Comparison of ENCODE assay signal across 1 cellular context in genomic region chr5:159448-160172, GRCh38.
TF ChIP-seq lines count a peak whose summit lies in the region.

No MANE protein-coding gene starts in this region.

TF ChIP-seq in GM23338, 12 proteins besides CTCF, POLR2A, EP300 and RAD21 (continued from another document):
- TF ChIP-seq, protein P1, sequence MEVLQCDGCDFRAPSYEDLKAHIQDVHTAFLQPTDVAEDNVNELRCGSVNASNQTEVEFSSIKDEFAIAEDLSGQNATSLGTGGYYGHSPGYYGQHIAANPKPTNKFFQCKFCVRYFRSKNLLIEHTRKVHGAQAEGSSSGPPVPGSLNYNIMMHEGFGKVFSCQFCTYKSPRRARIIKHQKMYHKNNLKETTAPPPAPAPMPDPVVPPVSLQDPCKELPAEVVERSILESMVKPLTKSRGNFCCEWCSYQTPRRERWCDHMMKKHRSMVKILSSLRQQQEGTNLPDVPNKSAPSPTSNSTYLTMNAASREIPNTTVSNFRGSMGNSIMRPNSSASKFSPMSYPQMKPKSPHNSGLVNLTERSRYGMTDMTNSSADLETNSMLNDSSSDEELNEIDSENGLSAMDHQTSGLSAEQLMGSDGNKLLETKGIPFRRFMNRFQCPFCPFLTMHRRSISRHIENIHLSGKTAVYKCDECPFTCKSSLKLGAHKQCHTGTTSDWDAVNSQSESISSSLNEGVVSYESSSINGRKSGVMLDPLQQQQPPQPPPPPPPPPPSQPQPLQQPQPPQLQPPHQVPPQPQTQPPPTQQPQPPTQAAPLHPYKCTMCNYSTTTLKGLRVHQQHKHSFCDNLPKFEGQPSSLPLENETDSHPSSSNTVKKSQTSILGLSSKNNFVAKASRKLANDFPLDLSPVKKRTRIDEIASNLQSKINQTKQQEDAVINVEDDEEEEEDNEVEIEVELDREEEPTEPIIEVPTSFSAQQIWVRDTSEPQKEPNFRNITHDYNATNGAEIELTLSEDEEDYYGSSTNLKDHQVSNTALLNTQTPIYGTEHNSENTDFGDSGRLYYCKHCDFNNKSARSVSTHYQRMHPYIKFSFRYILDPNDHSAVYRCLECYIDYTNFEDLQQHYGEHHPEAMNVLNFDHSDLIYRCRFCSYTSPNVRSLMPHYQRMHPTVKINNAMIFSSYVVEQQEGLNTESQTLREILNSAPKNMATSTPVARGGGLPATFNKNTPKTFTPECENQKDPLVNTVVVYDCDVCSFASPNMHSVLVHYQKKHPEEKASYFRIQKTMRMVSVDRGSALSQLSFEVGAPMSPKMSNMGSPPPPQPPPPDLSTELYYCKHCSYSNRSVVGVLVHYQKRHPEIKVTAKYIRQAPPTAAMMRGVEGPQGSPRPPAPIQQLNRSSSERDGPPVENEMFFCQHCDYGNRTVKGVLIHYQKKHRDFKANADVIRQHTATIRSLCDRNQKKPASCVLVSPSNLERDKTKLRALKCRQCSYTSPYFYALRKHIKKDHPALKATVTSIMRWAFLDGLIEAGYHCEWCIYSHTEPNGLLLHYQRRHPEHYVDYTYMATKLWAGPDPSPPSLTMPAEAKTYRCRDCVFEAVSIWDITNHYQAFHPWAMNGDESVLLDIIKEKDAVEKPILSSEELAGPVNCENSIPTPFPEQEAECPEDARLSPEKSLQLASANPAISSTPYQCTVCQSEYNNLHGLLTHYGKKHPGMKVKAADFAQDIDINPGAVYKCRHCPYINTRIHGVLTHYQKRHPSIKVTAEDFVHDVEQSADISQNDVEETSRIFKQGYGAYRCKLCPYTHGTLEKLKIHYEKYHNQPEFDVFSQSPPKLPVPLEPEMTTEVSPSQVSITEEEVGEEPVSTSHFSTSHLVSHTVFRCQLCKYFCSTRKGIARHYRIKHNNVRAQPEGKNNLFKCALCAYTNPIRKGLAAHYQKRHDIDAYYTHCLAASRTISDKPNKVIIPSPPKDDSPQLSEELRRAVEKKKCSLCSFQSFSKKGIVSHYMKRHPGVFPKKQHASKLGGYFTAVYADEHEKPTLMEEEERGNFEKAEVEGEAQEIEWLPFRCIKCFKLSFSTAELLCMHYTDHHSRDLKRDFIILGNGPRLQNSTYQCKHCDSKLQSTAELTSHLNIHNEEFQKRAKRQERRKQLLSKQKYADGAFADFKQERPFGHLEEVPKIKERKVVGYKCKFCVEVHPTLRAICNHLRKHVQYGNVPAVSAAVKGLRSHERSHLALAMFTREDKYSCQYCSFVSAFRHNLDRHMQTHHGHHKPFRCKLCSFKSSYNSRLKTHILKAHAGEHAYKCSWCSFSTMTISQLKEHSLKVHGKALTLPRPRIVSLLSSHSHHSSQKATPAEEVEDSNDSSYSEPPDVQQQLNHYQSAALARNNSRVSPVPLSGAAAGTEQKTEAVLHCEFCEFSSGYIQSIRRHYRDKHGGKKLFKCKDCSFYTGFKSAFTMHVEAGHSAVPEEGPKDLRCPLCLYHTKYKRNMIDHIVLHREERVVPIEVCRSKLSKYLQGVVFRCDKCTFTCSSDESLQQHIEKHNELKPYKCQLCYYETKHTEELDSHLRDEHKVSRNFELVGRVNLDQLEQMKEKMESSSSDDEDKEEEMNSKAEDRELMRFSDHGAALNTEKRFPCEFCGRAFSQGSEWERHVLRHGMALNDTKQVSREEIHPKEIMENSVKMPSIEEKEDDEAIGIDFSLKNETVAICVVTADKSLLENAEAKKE (CRISPR knock-in tag; IDR thresholded peaks at IDR 0.05): no peak
- no peak for TF ChIP-seq ZNF114 (CRISPR knock-in tag; IDR thresholded peaks at IDR 0.05)
- TF ChIP-seq EZH2phosphoT487 (IDR thresholded peaks at IDR 0.05; ENCODE audit: unreplicated experiment): no peak
- no peak for TF ChIP-seq CREB1 (CRISPR knock-in tag; IDR thresholded peaks at IDR 0.05; ENCODE audit: low read depth)
- TF ChIP-seq JUNB (IDR thresholded peaks at IDR 0.05; ENCODE audit: unreplicated experiment): no peak
- TF ChIP-seq STAT1 (IDR thresholded peaks at IDR 0.05; ENCODE audit: unreplicated experiment): no peak
- no peak for TF ChIP-seq NANOG (IDR thresholded peaks at IDR 0.05; ENCODE audit: borderline replicate concordance)
- TF ChIP-seq EZH2 (IDR thresholded peaks at IDR 0.05; ENCODE audit: low read depth, unreplicated experiment): no peak
- no peak for TF ChIP-seq REST (IDR thresholded peaks at IDR 0.05; ENCODE audit: unreplicated experiment)
